Comparison of ENCODE assay signal across 18 cellular contexts in genomic region chr1:25685211-25685750, GRCh38.
"Had no signal": no experiment of that assay in that cellular context is flagged by ENCODE, and none has a peak within 500 bp of the region (broad histone marks: within the 10 kb centered on the region; RNA-seq: fewer than 3 reads in every experiment).

No MANE protein-coding gene starts in this region.

- H3K4me3 ChIP-seq: cardiac muscle cell, heart left ventricle, tibial artery had no signal

- H3K4me1 Mint-ChIP-seq: activated CD4-positive, alpha-beta memory T cell treated with anti-CD3 and anti-CD28 coated beads, Interleukin-2, amount 10 ng/mL, durations not matched to agents 7 days and 5 days; memory B cell had no signal

- H3K27ac Mint-ChIP-seq: activated CD4-positive, alpha-beta memory T cell treated with anti-CD3 and anti-CD28 coated beads, Interleukin-2, amount 10 ng/mL, durations not matched to agents 7 days and 5 days; activated CD4-positive, alpha-beta T cell treated with anti-CD3 and anti-CD28 coated beads, Interleukin-2, amount 10 ng/mL, durations not matched to agents 24 days and 14 days; activated naive CD8-positive, alpha-beta T cell treated with anti-CD3 and anti-CD28 coated beads, Interleukin-2, amount 10 ng/mL, durations not matched to agents 7 days and 5 days; memory B cell; T-helper 1 cell treated with Interleukin-12 subunit alpha and Interleukin-12 subunit beta and Interleukin-4 antibody, amounts not matched to agents 30 μg/mL and 1 μg/mL, for 36 hours had no signal

- DNase-seq: activated CD4-positive, alpha-beta memory T cell treated with anti-CD3 and anti-CD28 coated beads, Interleukin-2, amount 10 ng/mL, durations not matched to agents 7 days and 5 days; activated CD4-positive, alpha-beta T cell treated with anti-CD3 and anti-CD28 coated beads, Interleukin-2, amount 10 ng/mL, durations not matched to agents 24 days and 14 days; activated naive CD4-positive, alpha-beta T cell; activated naive CD8-positive, alpha-beta T cell treated with anti-CD3 and anti-CD28 coated beads, Interleukin-2, amount 10 ng/mL, durations not matched to agents 7 days and 5 days; activated T-cell treated with anti-CD3 and anti-CD28 coated beads for 4 hours; amniotic stem cell; cortex of kidney; heart left ventricle; left cardiac atrium; occipital lobe; stimulated activated CD4-positive, alpha-beta T cell treated with anti-CD3 and anti-CD28 coated beads, Interleukin-4, amount 100 ng/mL, for 24 hours; stimulated activated naive CD4-positive, alpha-beta T cell treated with Interleukin-2 at 50 U/mL for 16 hours; substantia nigra; tibial artery had no signal

- H3K27me3 ChIP-seq: cardiac muscle cell, heart left ventricle, tibial artery had no signal

- H3K9me3 ChIP-seq: heart left ventricle, tibial artery had no signal

- H3K9me3 Mint-ChIP-seq: activated CD4-positive, alpha-beta memory T cell treated with anti-CD3 and anti-CD28 coated beads, Interleukin-2, amount 10 ng/mL, durations not matched to agents 7 days and 5 days; activated CD4-positive, alpha-beta T cell treated with anti-CD3 and anti-CD28 coated beads, Interleukin-2, amount 10 ng/mL, durations not matched to agents 24 days and 14 days; activated naive CD8-positive, alpha-beta T cell treated with anti-CD3 and anti-CD28 coated beads, Interleukin-2, amount 10 ng/mL, durations not matched to agents 7 days and 5 days; memory B cell; T-helper 1 cell treated with Interleukin-12 subunit alpha and Interleukin-12 subunit beta and Interleukin-4 antibody, amounts not matched to agents 30 μg/mL and 1 μg/mL, for 36 hours had no signal

- ATAC-seq: heart left ventricle, left cardiac atrium had no signal

- H3K4me3 Mint-ChIP-seq: activated CD4-positive, alpha-beta memory T cell treated with anti-CD3 and anti-CD28 coated beads, Interleukin-2, amount 10 ng/mL, durations not matched to agents 7 days and 5 days; activated CD4-positive, alpha-beta T cell treated with anti-CD3 and anti-CD28 coated beads, Interleukin-2, amount 10 ng/mL, durations not matched to agents 24 days and 14 days; activated naive CD8-positive, alpha-beta T cell treated with anti-CD3 and anti-CD28 coated beads, Interleukin-2, amount 10 ng/mL, durations not matched to agents 7 days and 5 days; memory B cell; T-helper 1 cell treated with Interleukin-12 subunit alpha and Interleukin-12 subunit beta and Interleukin-4 antibody, amounts not matched to agents 30 μg/mL and 1 μg/mL, for 36 hours had no signal

- H3K36me3 ChIP-seq: cardiac muscle cell, tibial artery had no signal

- H3K27ac ChIP-seq: cardiac muscle cell, epithelial cell of prostate had no signal
